12 cellular contexts compared by ENCODE assay signal in genomic region chr6:149483849-149484635, GRCh38. TPM values are rescaled to one million over a fixed set of nuclear protein-coding genes. Genes with fewer than 3 reads are reported as not detected.
DNase-seq lines count a peak whose midpoint lies in the region; ATAC-seq and TF ChIP-seq lines count a peak whose summit lies in the region.
"Had no signal": no experiment of that assay in that cellular context is flagged by ENCODE, and none has a peak within 500 bp of the region (broad histone marks: within the 10 kb centered on the region; RNA-seq: fewer than 3 reads in every experiment).

No MANE protein-coding gene starts in this region.

- peaks cover 6% of the 10 kb centered on the region for H3K4me1 ChIP-seq in hepatocyte (ENCODE audit: insufficient read depth)

- no peaks in the 10 kb centered on the region for H3K9me3 Mint-ChIP-seq in activated CD4-positive, alpha-beta T cell treated with anti-CD3 and anti-CD28 coated beads, Interleukin-2, amount 10 ng/mL, durations not matched to agents 7 days and 5 days
- H3K9me3 Mint-ChIP-seq in stimulated activated naive B cell treated with anti-CD40 and anti-IgM and Interleukin-4, amounts not matched to agents 10 μg/mL and 1 μg/mL and 100 μg/mL, for 72 hours: peaks cover 0 to 3% of the 10 kb centered on the region in 2 donors
- H3K9me3 Mint-ChIP-seq: GM23338 had no signal

- TF ChIP-seq CTCF in SU-DHL-6 (IDR thresholded peaks at IDR 0.05; ENCODE audit: insufficient read depth, low read length, poor library complexity, severe bottlenecking) (no peak), hepatocyte (IDR thresholded peaks at IDR 0.05; ENCODE audit: poor library complexity) (no peak)

- peaks cover 25% of the 10 kb centered on the region for H3K36me3 Mint-ChIP-seq in activated CD4-positive, alpha-beta T cell treated with anti-CD3 and anti-CD28 coated beads, Interleukin-2, amount 10 ng/mL, durations not matched to agents 7 days and 5 days (ENCODE audit: low read depth)
- peaks cover 14 to 16% of the 10 kb centered on the region in 2 donors for H3K36me3 Mint-ChIP-seq in stimulated activated naive B cell treated with anti-CD40 and anti-IgM and Interleukin-4, amounts not matched to agents 10 μg/mL and 1 μg/mL and 100 μg/mL, for 72 hours

- H3K9me2 ChIP-seq in SU-DHL-6 (replicated peaks; ENCODE audit: insufficient read depth, low read length) (no peaks in the 10 kb centered on the region), hepatocyte (replicated peaks; ENCODE audit: insufficient read depth) (no peaks in the 10 kb centered on the region)

- peak overlapping the region; percentile 78 for H3K4me3 Mint-ChIP-seq in activated CD4-positive, alpha-beta T cell treated with anti-CD3 and anti-CD28 coated beads, Interleukin-2, amount 10 ng/mL, durations not matched to agents 7 days and 5 days
- peak overlapping the region; percentile 91 for H3K4me3 Mint-ChIP-seq in stimulated activated naive B cell treated with anti-CD40 and anti-IgM and Interleukin-4, amounts not matched to agents 10 μg/mL and 1 μg/mL and 100 μg/mL, for 72 hours
- H3K4me3 Mint-ChIP-seq: GM23338 had no signal

- H3K36me3 ChIP-seq in SU-DHL-6 (ENCODE audit: low read length): no peaks in the 10 kb centered on the region
- H3K36me3 ChIP-seq in hepatocyte (replicated peaks; ENCODE audit: insufficient read depth, low read depth): no peaks in the 10 kb centered on the region

- H3K4me2 ChIP-seq in SU-DHL-6 (ENCODE audit: low read depth, low read length, poor library complexity, severe bottlenecking) (peak overlapping the region; percentile 99), hepatocyte (peak overlapping the region; percentile 63)
- H3K4me2 ChIP-seq: GM23338 had no signal

- H3F3A ChIP-seq in SU-DHL-6 (ENCODE audit: insufficient read depth): peaks cover 43% of the 10 kb centered on the region

- H3K4me3 ChIP-seq in SU-DHL-6 (ENCODE audit: insufficient read depth, low read length, poor library complexity, severe bottlenecking): peak overlapping the region; percentile 69
- no peak overlapping the region for H3K4me3 ChIP-seq in hepatocyte
- H3K4me3 ChIP-seq: GM23338 had no signal

- H3K4me1 Mint-ChIP-seq in activated CD4-positive, alpha-beta T cell treated with anti-CD3 and anti-CD28 coated beads, Interleukin-2, amount 10 ng/mL, durations not matched to agents 7 days and 5 days: peaks cover 67% of the 10 kb centered on the region
- peaks cover 58 to 91% of the 10 kb centered on the region in 2 donors for H3K4me1 Mint-ChIP-seq in stimulated activated naive B cell treated with anti-CD40 and anti-IgM and Interleukin-4, amounts not matched to agents 10 μg/mL and 1 μg/mL and 100 μg/mL, for 72 hours

- WGBS in hepatocyte (ENCODE audit: low lambda C conversion rate, missing lambda C conversion rate): 96% methylated on average over 11 of the region's 11 CpGs

- H3K9ac ChIP-seq in SU-DHL-6 (ENCODE audit: low read length): peak overlapping the region; percentile 67

- H3K27me3 Mint-ChIP-seq in activated CD4-positive, alpha-beta T cell treated with anti-CD3 and anti-CD28 coated beads, Interleukin-2, amount 10 ng/mL, durations not matched to agents 7 days and 5 days: no peaks in the 10 kb centered on the region
- no peaks in the 10 kb centered on the region for H3K27me3 Mint-ChIP-seq in stimulated activated naive B cell treated with anti-CD40 and anti-IgM and Interleukin-4, amounts not matched to agents 10 μg/mL and 1 μg/mL and 100 μg/mL, for 72 hours

- H2AFZ ChIP-seq in SU-DHL-6 (ENCODE audit: low read depth, low read length, severe bottlenecking) (peak overlapping the region; percentile 45), hepatocyte (no peak overlapping the region)

- POLR2A ChIA-PET in activated CD4-positive, alpha-beta T cell treated with anti-CD3 and anti-CD28 coated beads, Interleukin-2, amount 10 ng/mL, durations not matched to agents 7 days and 5 days (lab: Charles Lee): interaction anchor here (0.6 to 1.1 kb wide), 2 partner anchors 10 to 133 kb away, joined by 3 to 4 read pairs; no protein-coding TSS in a partner anchor

- H3K27ac ChIP-seq in SU-DHL-6 (ENCODE audit: low read depth, low read length) (peak overlapping the region; percentile 98), hepatocyte (peak overlapping the region; percentile 81)

- no peak for ATAC-seq in stimulated activated naive B cell treated with anti-CD40 and anti-IgM and Interleukin-4, amounts not matched to agents 10 μg/mL and 1 μg/mL and 100 μg/mL, for 72 hours (replicated peaks)
- ATAC-seq: Panc1 had no signal

- H4K20me1 ChIP-seq in SU-DHL-6 (ENCODE audit: low read depth, low read length) (no peaks in the 10 kb centered on the region), hepatocyte (ENCODE audit: insufficient read depth, poor library complexity, severe bottlenecking) (no peaks in the 10 kb centered on the region)

- no peaks in the 10 kb centered on the region for H3K9me3 ChIP-seq in SU-DHL-6 (ENCODE audit: insufficient read depth, low read length)
- no peaks in the 10 kb centered on the region for H3K9me3 ChIP-seq in hepatocyte (ENCODE audit: low read depth)

- H3K27ac Mint-ChIP-seq in activated CD4-positive, alpha-beta T cell treated with anti-CD3 and anti-CD28 coated beads, Interleukin-2, amount 10 ng/mL, durations not matched to agents 7 days and 5 days: peak overlapping the region; percentile 99
- peak overlapping the region; percentile 98 for H3K27ac Mint-ChIP-seq in stimulated activated naive B cell treated with anti-CD40 and anti-IgM and Interleukin-4, amounts not matched to agents 10 μg/mL and 1 μg/mL and 100 μg/mL, for 72 hours
- H3K27ac Mint-ChIP-seq: GM23338, progenitor cell of endocrine pancreas had no signal

- CTCF ChIA-PET in activated CD4-positive, alpha-beta T cell treated with anti-CD3 and anti-CD28 coated beads, Interleukin-2, amount 10 ng/mL, durations not matched to agents 7 days and 5 days (lab: Charles Lee): interaction anchor here (0.5 to 3.4 kb wide), 17 partner anchors 9 to 487 kb away, joined by 3 to 21 read pairs (median 3); no protein-coding TSS in a partner anchor

- H3K27me3 ChIP-seq in SU-DHL-6 (ENCODE audit: low read length) (no peaks in the 10 kb centered on the region), hepatocyte (no peaks in the 10 kb centered on the region)

- no peak for DNase-seq in activated CD4-positive, alpha-beta T cell treated with anti-CD3 and anti-CD28 coated beads, Interleukin-2, amount 10 ng/mL, durations not matched to agents 7 days and 5 days
- no peak for DNase-seq in activated CD4-positive, alpha-beta T cell treated with anti-CD3 and anti-CD28 coated beads, Interleukin-2, amount 50 U/mL, for 48 hours
- DNase-seq in hepatocyte (ENCODE audit: low spot score): no peak
- DNase-seq in stimulated activated naive B cell treated with anti-CD40 and anti-IgM and Interleukin-4, amounts not matched to agents 10 μg/mL and 1 μg/mL and 100 μg/mL, for 72 hours: no peak
- no peak for DNase-seq in OCI-M1 (lab: John Stamatoyannopoulos, UW)
- DNase-seq in NCI-H2107 (lab: John Stamatoyannopoulos, UW): no peak
- no peak for DNase-seq in hippocampal formation (lab: John Stamatoyannopoulos, UW)
- DNase-seq: NCI-H1048 had no signal

- peaks cover 39% of the 10 kb centered on the region for H3K79me2 ChIP-seq in SU-DHL-6 (ENCODE audit: insufficient read depth, low read length)
- no peaks in the 10 kb centered on the region for H3K79me2 ChIP-seq in hepatocyte

RNA-seq across cellular contexts. Expression of gene ZC3H12D, which starts 0.8 kb away (rescaled TPM):
- 10 to 100 TPM; 10.7 to 16.5 TPM for total RNA-seq in activated CD4-positive, alpha-beta T cell treated with anti-CD3 and anti-CD28 coated beads, Interleukin-2, amount 10 ng/mL, durations not matched to agents 7 days and 5 days
- total RNA-seq in hepatocyte: 0.50 and 1.7 TPM in 2 replicates
- 0.06 and 0.44 TPM in 2 replicates for polyA plus RNA-seq in hepatocyte
- polyA plus RNA-seq: GM23338 had no signal
